1 cellular context compared by ENCODE assay signal in genomic region chr17:27816946-27817345, GRCh38.
TF ChIP-seq lines count a peak whose summit lies in the region.

No MANE protein-coding gene starts in this region.

TF ChIP-seq in IMR-90, 13 proteins besides CTCF, POLR2A, EP300 and RAD21 (continued from another document):
- no peak for TF ChIP-seq ELK1 (IDR thresholded peaks at IDR 0.05; ENCODE audit: borderline replicate concordance, low read depth, low read length)
- no peak for TF ChIP-seq MAFK (IDR thresholded peaks at IDR 0.05; ENCODE audit: low read depth, low read length)
- TF ChIP-seq NFE2L2 (IDR thresholded peaks at IDR 0.05; ENCODE audit: low read depth, low read length) = no peak
- TF ChIP-seq RCOR1 (IDR thresholded peaks at IDR 0.05; ENCODE audit: insufficient replicate concordance, low read length) = no peak
- TF ChIP-seq SMC3 (IDR thresholded peaks at IDR 0.05; ENCODE audit: low read depth, low read length) = no peak
- no peak for TF ChIP-seq MAZ (IDR thresholded peaks at IDR 0.05; ENCODE audit: borderline replicate concordance, low read depth, low read length)
- TF ChIP-seq BHLHE40 (IDR thresholded peaks at IDR 0.05; ENCODE audit: low read depth, low read length) = no peak
TF ChIP-seq in IMR-90: peak in this region for 0.
